In genomic region chr9:109168170-109168569, GRCh38 we compare ENCODE assay signal across 3 cellular contexts.
A peak's percentile ranks its signal among the peaks of the same experiment; 100 is the strongest.
TF ChIP-seq lines count a peak whose summit lies in the region.

No MANE protein-coding gene starts in this region.

TF ChIP-seq in IMR-90, 13 proteins besides CTCF, POLR2A, EP300 and RAD21:
- TF ChIP-seq CEBPB (IDR thresholded peaks at IDR 0.05; ENCODE audit: low read depth, low read length) (peak; percentile 33), MXI1 (IDR thresholded peaks at IDR 0.05; ENCODE audit: borderline replicate concordance, low read depth, low read length) (no peak)

TF ChIP-seq in K562, 482 proteins besides CTCF, POLR2A, EP300 and RAD21:
- TF ChIP-seq ZNF282 (CRISPR knock-in tag; IDR thresholded peaks at IDR 0.05) (no peak), GATAD2A (IDR thresholded peaks at IDR 0.05) (no peak), CBX1 (IDR thresholded peaks at IDR 0.05; ENCODE audit: low read depth) (no peak), E2F8 (IDR thresholded peaks at IDR 0.05; ENCODE audit: low read depth, partially characterized antibody) (no peak), CEBPB (tag; IDR thresholded peaks at IDR 0.05) (peak; percentile 31; the same call in 1 of the 2 replicates), SMAD4 (CRISPR knock-in tag; conservative IDR thresholded peaks at IDR 0.05) (no peak), TAF7 (tag; IDR thresholded peaks at IDR 0.05) (no peak)
- TF ChIP-seq, protein P1, sequence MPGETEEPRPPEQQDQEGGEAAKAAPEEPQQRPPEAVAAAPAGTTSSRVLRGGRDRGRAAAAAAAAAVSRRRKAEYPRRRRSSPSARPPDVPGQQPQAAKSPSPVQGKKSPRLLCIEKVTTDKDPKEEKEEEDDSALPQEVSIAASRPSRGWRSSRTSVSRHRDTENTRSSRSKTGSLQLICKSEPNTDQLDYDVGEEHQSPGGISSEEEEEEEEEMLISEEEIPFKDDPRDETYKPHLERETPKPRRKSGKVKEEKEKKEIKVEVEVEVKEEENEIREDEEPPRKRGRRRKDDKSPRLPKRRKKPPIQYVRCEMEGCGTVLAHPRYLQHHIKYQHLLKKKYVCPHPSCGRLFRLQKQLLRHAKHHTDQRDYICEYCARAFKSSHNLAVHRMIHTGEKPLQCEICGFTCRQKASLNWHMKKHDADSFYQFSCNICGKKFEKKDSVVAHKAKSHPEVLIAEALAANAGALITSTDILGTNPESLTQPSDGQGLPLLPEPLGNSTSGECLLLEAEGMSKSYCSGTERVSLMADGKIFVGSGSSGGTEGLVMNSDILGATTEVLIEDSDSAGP (CRISPR knock-in tag; IDR thresholded peaks at IDR 0.05) = no peak
- TF ChIP-seq, protein P2, sequence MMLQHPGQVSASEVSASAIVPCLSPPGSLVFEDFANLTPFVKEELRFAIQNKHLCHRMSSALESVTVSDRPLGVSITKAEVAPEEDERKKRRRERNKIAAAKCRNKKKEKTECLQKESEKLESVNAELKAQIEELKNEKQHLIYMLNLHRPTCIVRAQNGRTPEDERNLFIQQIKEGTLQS (IDR thresholded peaks at IDR 0.05) = 0 out of 2 replicates have a peak, but pooled peaks have one; percentile 11
- TF ChIP-seq, protein P2 (CRISPR knock-in tag; conservative IDR thresholded peaks at IDR 0.05) = no peak

TF ChIP-seq in HepG2, 621 proteins besides CTCF, POLR2A, EP300 and RAD21 (continues in another document):
- TF ChIP-seq THYN1 (CRISPR knock-in tag; IDR thresholded peaks at IDR 0.05; ENCODE audit: borderline replicate concordance, low read depth) = no peak
- no peak for TF ChIP-seq NR2F2 (IDR thresholded peaks at IDR 0.05; ENCODE audit: borderline replicate concordance, low read depth)
- TF ChIP-seq, protein P3, sequence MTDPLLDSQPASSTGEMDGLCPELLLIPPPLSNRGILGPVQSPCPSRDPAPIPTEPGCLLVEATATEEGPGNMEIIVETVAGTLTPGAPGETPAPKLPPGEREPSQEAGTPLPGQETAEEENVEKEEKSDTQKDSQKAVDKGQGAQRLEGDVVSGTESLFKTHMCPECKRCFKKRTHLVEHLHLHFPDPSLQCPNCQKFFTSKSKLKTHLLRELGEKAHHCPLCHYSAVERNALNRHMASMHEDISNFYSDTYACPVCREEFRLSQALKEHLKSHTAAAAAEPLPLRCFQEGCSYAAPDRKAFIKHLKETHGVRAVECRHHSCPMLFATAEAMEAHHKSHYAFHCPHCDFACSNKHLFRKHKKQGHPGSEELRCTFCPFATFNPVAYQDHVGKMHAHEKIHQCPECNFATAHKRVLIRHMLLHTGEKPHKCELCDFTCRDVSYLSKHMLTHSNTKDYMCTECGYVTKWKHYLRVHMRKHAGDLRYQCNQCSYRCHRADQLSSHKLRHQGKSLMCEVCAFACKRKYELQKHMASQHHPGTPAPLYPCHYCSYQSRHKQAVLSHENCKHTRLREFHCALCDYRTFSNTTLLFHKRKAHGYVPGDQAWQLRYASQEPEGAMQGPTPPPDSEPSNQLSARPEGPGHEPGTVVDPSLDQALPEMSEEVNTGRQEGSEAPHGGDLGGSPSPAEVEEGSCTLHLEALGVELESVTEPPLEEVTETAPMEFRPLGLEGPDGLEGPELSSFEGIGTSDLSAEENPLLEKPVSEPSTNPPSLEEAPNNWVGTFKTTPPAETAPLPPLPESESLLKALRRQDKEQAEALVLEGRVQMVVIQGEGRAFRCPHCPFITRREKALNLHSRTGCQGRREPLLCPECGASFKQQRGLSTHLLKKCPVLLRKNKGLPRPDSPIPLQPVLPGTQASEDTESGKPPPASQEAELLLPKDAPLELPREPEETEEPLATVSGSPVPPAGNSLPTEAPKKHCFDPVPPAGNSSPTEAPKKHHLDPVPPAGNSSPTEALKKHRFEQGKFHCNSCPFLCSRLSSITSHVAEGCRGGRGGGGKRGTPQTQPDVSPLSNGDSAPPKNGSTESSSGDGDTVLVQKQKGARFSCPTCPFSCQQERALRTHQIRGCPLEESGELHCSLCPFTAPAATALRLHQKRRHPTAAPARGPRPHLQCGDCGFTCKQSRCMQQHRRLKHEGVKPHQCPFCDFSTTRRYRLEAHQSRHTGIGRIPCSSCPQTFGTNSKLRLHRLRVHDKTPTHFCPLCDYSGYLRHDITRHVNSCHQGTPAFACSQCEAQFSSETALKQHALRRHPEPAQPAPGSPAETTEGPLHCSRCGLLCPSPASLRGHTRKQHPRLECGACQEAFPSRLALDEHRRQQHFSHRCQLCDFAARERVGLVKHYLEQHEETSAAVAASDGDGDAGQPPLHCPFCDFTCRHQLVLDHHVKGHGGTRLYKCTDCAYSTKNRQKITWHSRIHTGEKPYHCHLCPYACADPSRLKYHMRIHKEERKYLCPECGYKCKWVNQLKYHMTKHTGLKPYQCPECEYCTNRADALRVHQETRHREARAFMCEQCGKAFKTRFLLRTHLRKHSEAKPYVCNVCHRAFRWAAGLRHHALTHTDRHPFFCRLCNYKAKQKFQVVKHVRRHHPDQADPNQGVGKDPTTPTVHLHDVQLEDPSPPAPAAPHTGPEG (CRISPR knock-in tag; IDR thresholded peaks at IDR 0.05) = no peak
- TF ChIP-seq, protein P4, sequence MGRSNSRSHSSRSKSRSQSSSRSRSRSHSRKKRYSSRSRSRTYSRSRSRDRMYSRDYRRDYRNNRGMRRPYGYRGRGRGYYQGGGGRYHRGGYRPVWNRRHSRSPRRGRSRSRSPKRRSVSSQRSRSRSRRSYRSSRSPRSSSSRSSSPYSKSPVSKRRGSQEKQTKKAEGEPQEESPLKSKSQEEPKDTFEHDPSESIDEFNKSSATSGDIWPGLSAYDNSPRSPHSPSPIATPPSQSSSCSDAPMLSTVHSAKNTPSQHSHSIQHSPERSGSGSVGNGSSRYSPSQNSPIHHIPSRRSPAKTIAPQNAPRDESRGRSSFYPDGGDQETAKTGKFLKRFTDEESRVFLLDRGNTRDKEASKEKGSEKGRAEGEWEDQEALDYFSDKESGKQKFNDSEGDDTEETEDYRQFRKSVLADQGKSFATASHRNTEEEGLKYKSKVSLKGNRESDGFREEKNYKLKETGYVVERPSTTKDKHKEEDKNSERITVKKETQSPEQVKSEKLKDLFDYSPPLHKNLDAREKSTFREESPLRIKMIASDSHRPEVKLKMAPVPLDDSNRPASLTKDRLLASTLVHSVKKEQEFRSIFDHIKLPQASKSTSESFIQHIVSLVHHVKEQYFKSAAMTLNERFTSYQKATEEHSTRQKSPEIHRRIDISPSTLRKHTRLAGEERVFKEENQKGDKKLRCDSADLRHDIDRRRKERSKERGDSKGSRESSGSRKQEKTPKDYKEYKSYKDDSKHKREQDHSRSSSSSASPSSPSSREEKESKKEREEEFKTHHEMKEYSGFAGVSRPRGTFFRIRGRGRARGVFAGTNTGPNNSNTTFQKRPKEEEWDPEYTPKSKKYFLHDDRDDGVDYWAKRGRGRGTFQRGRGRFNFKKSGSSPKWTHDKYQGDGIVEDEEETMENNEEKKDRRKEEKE (IDR thresholded peaks at IDR 0.05) = no peak
- TF ChIP-seq AKAP8 (CRISPR knock-in tag; IDR thresholded peaks at IDR 0.05) = no peak
- TF ChIP-seq ZNF256 (CRISPR knock-in tag; conservative IDR thresholded peaks at IDR 0.05) = no peak
- no peak for TF ChIP-seq HNRNPLL (IDR thresholded peaks at IDR 0.05; ENCODE audit: low read depth, low read length, poor library complexity, severe bottlenecking)
- no peak for TF ChIP-seq RAD51 (IDR thresholded peaks at IDR 0.05; ENCODE audit: borderline replicate concordance)
- TF ChIP-seq YY1 (IDR thresholded peaks at IDR 0.05; ENCODE audit: insufficient read depth, insufficient replicate concordance, low read depth, low read length) = no peak
- no peak for TF ChIP-seq ZNF547 (CRISPR knock-in tag; IDR thresholded peaks at IDR 0.05)
- no peak for TF ChIP-seq JUNB (CRISPR knock-in tag; IDR thresholded peaks at IDR 0.05; ENCODE audit: borderline replicate concordance)
- TF ChIP-seq RARA (CRISPR knock-in tag; IDR thresholded peaks at IDR 0.05) = peak; percentile 25; the same call in 1 of the 2 replicates
- TF ChIP-seq, protein P5, sequence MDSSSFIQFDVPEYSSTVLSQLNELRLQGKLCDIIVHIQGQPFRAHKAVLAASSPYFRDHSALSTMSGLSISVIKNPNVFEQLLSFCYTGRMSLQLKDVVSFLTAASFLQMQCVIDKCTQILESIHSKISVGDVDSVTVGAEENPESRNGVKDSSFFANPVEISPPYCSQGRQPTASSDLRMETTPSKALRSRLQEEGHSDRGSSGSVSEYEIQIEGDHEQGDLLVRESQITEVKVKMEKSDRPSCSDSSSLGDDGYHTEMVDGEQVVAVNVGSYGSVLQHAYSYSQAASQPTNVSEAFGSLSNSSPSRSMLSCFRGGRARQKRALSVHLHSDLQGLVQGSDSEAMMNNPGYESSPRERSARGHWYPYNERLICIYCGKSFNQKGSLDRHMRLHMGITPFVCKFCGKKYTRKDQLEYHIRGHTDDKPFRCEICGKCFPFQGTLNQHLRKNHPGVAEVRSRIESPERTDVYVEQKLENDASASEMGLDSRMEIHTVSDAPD (CRISPR knock-in tag; IDR thresholded peaks at IDR 0.05) = no peak
- no peak for TF ChIP-seq ZNF607 (CRISPR knock-in tag; IDR thresholded peaks at IDR 0.05; ENCODE audit: borderline replicate concordance)
- TF ChIP-seq NR2F6 (IDR thresholded peaks at IDR 0.05) = no peak
- no peak for TF ChIP-seq NR2F6 (CRISPR knock-in tag; IDR thresholded peaks at IDR 0.05)
- no peak for TF ChIP-seq ZHX2 (IDR thresholded peaks at IDR 0.05; ENCODE audit: low read depth)
- no peak for TF ChIP-seq ZHX2 (CRISPR knock-in tag; IDR thresholded peaks at IDR 0.05; ENCODE audit: borderline replicate concordance)
- TF ChIP-seq PPARG (CRISPR knock-in tag; conservative IDR thresholded peaks at IDR 0.05) = no peak
- no peak for TF ChIP-seq ZNF615 (CRISPR knock-in tag; IDR thresholded peaks at IDR 0.05; ENCODE audit: borderline replicate concordance)
- no peak for TF ChIP-seq RFXANK (CRISPR knock-in tag; IDR thresholded peaks at IDR 0.05)
- no peak for TF ChIP-seq CBX1 (IDR thresholded peaks at IDR 0.05; ENCODE audit: low read depth)
- no peak for TF ChIP-seq ZNF207 (IDR thresholded peaks at IDR 0.05; ENCODE audit: borderline replicate concordance)
- no peak for TF ChIP-seq SMAD3 (CRISPR knock-in tag; IDR thresholded peaks at IDR 0.05)
- no peak for TF ChIP-seq FOXA1 (IDR thresholded peaks at IDR 0.05)
- peak; percentile 17; the same call in 1 of the 2 replicates for TF ChIP-seq FOXA1 (CRISPR knock-in tag; IDR thresholded peaks at IDR 0.05)
- TF ChIP-seq GATAD2A (CRISPR knock-in tag; IDR thresholded peaks at IDR 0.05) = peak; percentile 90
- 0 out of 2 replicates have a peak, but pooled peaks have one; percentile 25 for TF ChIP-seq SOX5 (CRISPR knock-in tag; IDR thresholded peaks at IDR 0.05; ENCODE audit: borderline replicate concordance)
- no peak for TF ChIP-seq NKX3-1 (CRISPR knock-in tag; IDR thresholded peaks at IDR 0.05)
- TF ChIP-seq, protein P6, sequence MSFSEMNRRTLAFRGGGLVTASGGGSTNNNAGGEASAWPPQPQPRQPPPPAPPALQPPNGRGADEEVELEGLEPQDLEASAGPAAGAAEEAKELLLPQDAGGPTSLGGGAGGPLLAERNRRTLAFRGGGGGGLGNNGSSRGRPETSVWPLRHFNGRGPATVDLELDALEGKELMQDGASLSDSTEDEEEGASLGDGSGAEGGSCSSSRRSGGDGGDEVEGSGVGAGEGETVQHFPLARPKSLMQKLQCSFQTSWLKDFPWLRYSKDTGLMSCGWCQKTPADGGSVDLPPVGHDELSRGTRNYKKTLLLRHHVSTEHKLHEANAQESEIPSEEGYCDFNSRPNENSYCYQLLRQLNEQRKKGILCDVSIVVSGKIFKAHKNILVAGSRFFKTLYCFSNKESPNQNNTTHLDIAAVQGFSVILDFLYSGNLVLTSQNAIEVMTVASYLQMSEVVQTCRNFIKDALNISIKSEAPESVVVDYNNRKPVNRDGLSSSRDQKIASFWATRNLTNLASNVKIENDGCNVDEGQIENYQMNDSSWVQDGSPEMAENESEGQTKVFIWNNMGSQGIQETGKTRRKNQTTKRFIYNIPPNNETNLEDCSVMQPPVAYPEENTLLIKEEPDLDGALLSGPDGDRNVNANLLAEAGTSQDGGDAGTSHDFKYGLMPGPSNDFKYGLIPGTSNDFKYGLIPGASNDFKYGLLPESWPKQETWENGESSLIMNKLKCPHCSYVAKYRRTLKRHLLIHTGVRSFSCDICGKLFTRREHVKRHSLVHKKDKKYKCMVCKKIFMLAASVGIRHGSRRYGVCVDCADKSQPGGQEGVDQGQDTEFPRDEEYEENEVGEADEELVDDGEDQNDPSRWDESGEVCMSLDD (CRISPR knock-in tag; IDR thresholded peaks at IDR 0.05; ENCODE audit: borderline replicate concordance) = no peak
- no peak for TF ChIP-seq MAFK (conservative IDR thresholded peaks at IDR 0.05 in 1 of 2, IDR thresholded peaks at IDR 0.05 in 1 of 2; ENCODE audit: low read length in 2 of 2)
- TF ChIP-seq, protein P7, sequence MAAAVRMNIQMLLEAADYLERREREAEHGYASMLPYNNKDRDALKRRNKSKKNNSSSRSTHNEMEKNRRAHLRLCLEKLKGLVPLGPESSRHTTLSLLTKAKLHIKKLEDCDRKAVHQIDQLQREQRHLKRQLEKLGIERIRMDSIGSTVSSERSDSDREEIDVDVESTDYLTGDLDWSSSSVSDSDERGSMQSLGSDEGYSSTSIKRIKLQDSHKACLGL (CRISPR knock-in tag; IDR thresholded peaks at IDR 0.05) = no peak
